In the genomic region with DNA sequence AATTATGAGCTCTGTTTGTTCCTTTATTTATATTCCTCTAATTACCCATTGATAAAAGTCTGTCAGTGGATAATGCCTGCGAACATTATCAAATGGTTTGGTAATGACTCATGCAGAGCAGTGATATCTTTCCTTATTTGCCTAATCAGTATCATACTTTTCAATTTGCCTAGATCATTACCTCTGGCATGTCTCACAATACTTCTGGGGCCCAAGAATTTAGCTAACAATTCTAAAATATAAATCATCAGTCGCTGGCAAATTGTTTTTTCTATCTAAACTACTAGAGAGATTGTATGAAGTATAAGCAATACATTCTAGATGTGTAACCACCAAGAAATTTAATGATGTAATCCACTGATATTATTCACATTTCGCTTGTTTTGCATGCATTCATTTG, we compare ENCODE assay signal across 11 cellular contexts.
"Had no signal": no experiment of that assay in that cellular context is flagged by ENCODE, and none has a peak within 500 bp of the region (broad histone marks: within the 10 kb centered on the region; RNA-seq: fewer than 3 reads in every experiment).

No MANE protein-coding gene starts in this region.

- H3K27me3 ChIP-seq: tibial artery, uterus had no signal

- H3K4me1 ChIP-seq: tibial artery, uterus had no signal

- H3K4me3 ChIP-seq: tibial artery, uterus had no signal

- H3K36me3 ChIP-seq: tibial artery, uterus had no signal

- H3K27ac ChIP-seq: tibial artery, uterus had no signal

- DNase-seq: activated CD4-positive, alpha-beta memory T cell treated with anti-CD3 and anti-CD28 coated beads for 36 hours; activated CD4-positive, alpha-beta T cell treated with anti-CD3 and anti-CD28 coated beads for 1 hour; activated CD8-positive, alpha-beta memory T cell treated with anti-CD3 and anti-CD28 coated beads, Interleukin-2, amount 10 ng/mL, durations not matched to agents 7 days and 5 days; activated naive CD4-positive, alpha-beta T cell treated with anti-CD3 and anti-CD28 coated beads, Interleukin-2, amount 10 ng/mL, durations not matched to agents 7 days and 5 days; activated T-cell treated with anti-CD3 and anti-CD28 coated beads, Interleukin-2, amount 50 U/mL, for 1 hour; cerebellar nuclear complex; effector memory CD8-positive, alpha-beta T cell; glutamatergic neuron; stimulated activated naive CD4-positive, alpha-beta T cell; tibial artery; uterus had no signal

- H3K9me3 ChIP-seq: tibial artery, uterus had no signal
